15 cellular contexts compared by ENCODE assay signal in the genomic region with DNA sequence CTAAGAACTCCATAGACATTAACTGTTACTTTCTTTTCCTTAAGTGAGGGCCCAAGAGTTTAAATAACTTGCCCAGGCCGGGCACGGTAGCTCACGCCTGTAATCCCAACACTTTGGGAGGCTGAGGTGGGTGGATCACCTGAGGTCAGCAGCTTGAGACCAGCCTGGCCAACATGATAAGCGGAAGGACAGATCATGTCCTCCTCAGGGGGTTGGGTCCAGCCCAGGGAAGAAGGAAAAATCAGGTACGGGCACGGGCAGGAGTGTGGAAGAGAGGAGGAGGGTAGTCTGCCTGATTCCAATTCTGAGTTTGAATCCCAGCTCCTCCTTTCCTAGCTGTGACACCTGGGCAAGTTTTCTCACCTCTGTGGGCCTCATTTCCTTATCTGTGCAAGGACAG.
A peak's percentile ranks its signal among the peaks of the same experiment; 100 is the strongest.
DNase-seq lines count a peak whose midpoint lies in the region; ATAC-seq and TF ChIP-seq lines count a peak whose summit lies in the region.
"Had no signal": no experiment of that assay in that cellular context is flagged by ENCODE, and none has a peak within 500 bp of the region (broad histone marks: within the 10 kb centered on the region; RNA-seq: fewer than 3 reads in every experiment).

No MANE protein-coding gene starts in this region.

- H3K27me3 Mint-ChIP-seq in brain, result no peaks in the 10 kb centered on the region
- no peaks in the 10 kb centered on the region for H3K27me3 Mint-ChIP-seq in stimulated activated naive B cell treated with anti-CD40 and anti-IgM and Interleukin-4, amounts not matched to agents 10 μg/mL and 1 μg/mL and 100 μg/mL, for 72 hours

- peak overlapping the region in 1 of 5 experiments; percentile 58 for H3K4me3 Mint-ChIP-seq in brain
- no peak overlapping the region for H3K4me3 Mint-ChIP-seq in stimulated activated naive B cell treated with anti-CD40 and anti-IgM and Interleukin-4, amounts not matched to agents 10 μg/mL and 1 μg/mL and 100 μg/mL, for 72 hours
- H3K4me3 Mint-ChIP-seq: B cell; CD8-positive, alpha-beta T cell; H9 had no signal

- H3K9me3 Mint-ChIP-seq in brain, result no peaks in the 10 kb centered on the region
- H3K9me3 Mint-ChIP-seq in stimulated activated naive B cell treated with anti-CD40 and anti-IgM and Interleukin-4, amounts not matched to agents 10 μg/mL and 1 μg/mL and 100 μg/mL, for 72 hours, result no peaks in the 10 kb centered on the region
- H3K9me3 Mint-ChIP-seq: CD8-positive, alpha-beta T cell; H9 had no signal

- H3K36me3 Mint-ChIP-seq in brain, result peaks cover 25% of the 10 kb centered on the region
- peaks cover 0 to 3% of the 10 kb centered on the region in 2 donors for H3K36me3 Mint-ChIP-seq in stimulated activated naive B cell treated with anti-CD40 and anti-IgM and Interleukin-4, amounts not matched to agents 10 μg/mL and 1 μg/mL and 100 μg/mL, for 72 hours
- H3K36me3 Mint-ChIP-seq: CD8-positive, alpha-beta T cell had no signal

- peak overlapping the region in 4 of 5 experiments; percentile 21 to 91 (median 46) for H3K27ac Mint-ChIP-seq in brain
- no peak overlapping the region for H3K27ac Mint-ChIP-seq in stimulated activated naive B cell treated with anti-CD40 and anti-IgM and Interleukin-4, amounts not matched to agents 10 μg/mL and 1 μg/mL and 100 μg/mL, for 72 hours
- H3K27ac Mint-ChIP-seq: B cell; CD8-positive, alpha-beta T cell; H9 had no signal

- intact Hi-C loops in dorsolateral prefrontal cortex (cut with DNase I), result no loop called here

- no peak overlapping the region for H3K4me3 ChIP-seq in dorsolateral prefrontal cortex
- H3K4me3 ChIP-seq: BLaER1 treated with 17β-estradiol and CSF1 and Interleukin-3, amounts not matched to agents 10 nM and 100 nM had no signal

- no peak for ATAC-seq in left lobe of liver
- ATAC-seq in stimulated activated naive B cell treated with anti-CD40 and anti-IgM and Interleukin-4, amounts not matched to agents 10 μg/mL and 1 μg/mL and 100 μg/mL, for 72 hours (replicated peaks), result no peak
- ATAC-seq: CD8-positive, alpha-beta T cell had no signal

- H3K27me3 ChIP-seq in dorsolateral prefrontal cortex, result no peaks in the 10 kb centered on the region
- H3K27me3 ChIP-seq: BLaER1 treated with 17β-estradiol and CSF1 and Interleukin-3, amounts not matched to agents 10 nM and 100 nM had no signal

- no peak for TF ChIP-seq CTCF in VCaP (conservative IDR thresholded peaks at IDR 0.05)
- no peak for TF ChIP-seq CTCF in brain (conservative IDR thresholded peaks at IDR 0.05)
- no peak for TF ChIP-seq CTCF in dorsolateral prefrontal cortex (IDR thresholded peaks at IDR 0.05 in 54 of 56, conservative IDR thresholded peaks at IDR 0.05 in 2 of 56; ENCODE audit: low read depth in 1 of 56, partially characterized antibody in 56 of 56)

- DNase-seq in dorsolateral prefrontal cortex (peak in 1 of 10 donors; percentile 63), DMS153 (lab: John Stamatoyannopoulos, UW) (no peak), left lobe of liver (ENCODE audit: low spot score) (no peak)
- DNase-seq in stimulated activated naive B cell treated with anti-CD40 and anti-IgM and Interleukin-4, amounts not matched to agents 10 μg/mL and 1 μg/mL and 100 μg/mL, for 72 hours, result no peak
- DNase-seq: Calu3; CD8-positive, alpha-beta T cell; DMS53; DND-41; EL; H9 had no signal

- peaks cover 56% of the 10 kb centered on the region for H3K4me1 Mint-ChIP-seq in brain
- no peaks in the 10 kb centered on the region for H3K4me1 Mint-ChIP-seq in stimulated activated naive B cell treated with anti-CD40 and anti-IgM and Interleukin-4, amounts not matched to agents 10 μg/mL and 1 μg/mL and 100 μg/mL, for 72 hours
- H3K4me1 Mint-ChIP-seq: B cell had no signal

- peak overlapping the region; percentile 98; the same call in 1 of the 2 replicates for H3K27ac ChIP-seq in VCaP
- peak overlapping the region in 42 of 59 donors; percentile 0 to 100 (median 59) for H3K27ac ChIP-seq in dorsolateral prefrontal cortex
- peak overlapping the region; percentile 55 for H3K27ac ChIP-seq in temporal lobe (ENCODE audit: low read depth, low read length)
